Comparison of ENCODE assay signal across 8 cellular contexts in the genomic region with DNA sequence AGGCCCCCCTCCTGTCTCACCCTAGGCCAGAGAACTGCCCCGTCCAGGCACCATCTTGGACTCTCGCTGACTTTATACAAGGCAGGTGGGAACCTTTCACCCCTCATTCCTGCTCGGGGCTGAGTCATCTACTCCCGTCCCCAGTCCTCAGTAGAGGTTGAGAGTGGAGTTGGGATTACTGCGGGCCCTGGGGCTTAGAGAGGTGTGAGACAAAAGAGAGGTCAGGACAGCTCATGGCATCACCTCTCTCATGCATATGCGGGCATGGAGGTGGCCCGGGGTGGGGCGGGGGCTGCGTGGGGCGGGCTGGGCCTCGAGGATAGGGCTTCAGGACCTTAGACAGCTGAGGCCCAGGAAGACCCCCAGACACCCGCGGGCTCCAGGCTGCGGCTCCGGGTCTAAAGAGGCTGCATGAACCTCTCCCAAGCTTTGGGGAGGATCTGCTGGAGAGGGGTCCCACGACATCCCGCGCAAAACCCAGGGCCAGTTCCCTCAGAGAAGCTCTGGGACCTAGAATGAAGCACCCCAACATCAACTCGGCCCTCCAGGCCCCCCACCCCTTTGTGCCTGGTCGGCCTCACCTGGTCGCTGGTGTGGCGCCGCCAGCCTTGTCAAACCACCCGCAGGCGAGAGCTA. TPM values are rescaled to one million over a fixed set of nuclear protein-coding genes. Genes with fewer than 3 reads are reported as not detected.
A peak's percentile ranks its signal among the peaks of the same experiment; 100 is the strongest.
DNase-seq lines count a peak whose midpoint lies in the region; ATAC-seq and TF ChIP-seq lines count a peak whose summit lies in the region.

No MANE protein-coding gene starts in this region.

- peak overlapping the region; percentile 48 for H3K4me3 ChIP-seq in RWPE2 (ENCODE audit: severe bottlenecking)
- peak overlapping the region; percentile 92 for H3K4me3 ChIP-seq in fibroblast of the aortic adventitia (ENCODE audit: low read depth, low read length)
- H3K4me3 ChIP-seq in rectal smooth muscle tissue (ENCODE audit: low read length) = peak overlapping the region; percentile 86

- H3K9me3 ChIP-seq in ES-I3 (ENCODE audit: control insufficient read depth, insufficient read depth, low read length) (no peaks in the 10 kb centered on the region), RWPE2 (ENCODE audit: severe bottlenecking) (no peaks in the 10 kb centered on the region)

- no peak for TF ChIP-seq CTCF in RWPE2 (IDR thresholded peaks at IDR 0.05; ENCODE audit: poor library complexity, severe bottlenecking)
- TF ChIP-seq CTCF in fibroblast of the aortic adventitia (IDR thresholded peaks at IDR 0.05; ENCODE audit: insufficient read depth, low read length) = no peak

- H3K9ac ChIP-seq in ES-I3 (ENCODE audit: low read depth, low read length) (peak overlapping the region; percentile 47), rectal smooth muscle tissue (ENCODE audit: low read length) (no peak overlapping the region)

- H3K4me1 ChIP-seq in ES-I3 (ENCODE audit: insufficient read depth, low read length) (peaks cover 14% of the 10 kb centered on the region), RWPE2 (ENCODE audit: insufficient read depth, poor library complexity, severe bottlenecking) (no peaks in the 10 kb centered on the region), rectal smooth muscle tissue (ENCODE audit: control insufficient read depth, insufficient read depth, low read length) (no peaks in the 10 kb centered on the region)

- ATAC-seq in RWPE2 (ENCODE audit: low read depth) (no peak; the same call in 2 of the 3 replicates), GM19395 (IDR thresholded peaks at IDR 0.05; ENCODE audit: unreplicated experiment) (no peak)

- H3K27me3 ChIP-seq in RWPE2 (ENCODE audit: insufficient read depth, poor library complexity, severe bottlenecking) (no peaks in the 10 kb centered on the region), rectal smooth muscle tissue (ENCODE audit: control insufficient read depth, insufficient read depth, low read length) (no peaks in the 10 kb centered on the region)

- no peaks in the 10 kb centered on the region for H3K36me3 ChIP-seq in ES-I3 (ENCODE audit: insufficient read depth, low read length)
- peaks cover 13% of the 10 kb centered on the region for H3K36me3 ChIP-seq in RWPE2 (ENCODE audit: low read depth)
- peaks cover 2% of the 10 kb centered on the region for H3K36me3 ChIP-seq in rectal smooth muscle tissue (ENCODE audit: control insufficient read depth, insufficient read depth, low read length)

- H3K27ac ChIP-seq in RWPE2 (ENCODE audit: poor library complexity, severe bottlenecking) (no peak overlapping the region), rectal smooth muscle tissue (ENCODE audit: low read depth, low read length) (no peak overlapping the region)

- no peak for DNase-seq in RWPE2 (ENCODE audit: low spot score)
- DNase-seq in fibroblast of the aortic adventitia (ENCODE audit: low read depth) = no peak
- DNase-seq in pons (ENCODE audit: low spot score) = no peak
- DNase-seq in DMS79 treated with DMSO at 0.1 percent for 48 hours (lab: John Stamatoyannopoulos, UW) = no peak
- no peak for DNase-seq in NCI-H1694 (lab: John Stamatoyannopoulos, UW)

RNA-seq across cellular contexts. Expression of a gene that starts 0.3 kb away (rescaled TPM):
- total RNA-seq in fibroblast of the aortic adventitia (ENCODE audit: low replicate concordance) = 0.16 and 0.27 TPM in 2 replicates

RNA-seq across cellular contexts. Expression of a gene that starts 0.4 kb away (rescaled TPM):
- 56.6 and 83.2 TPM in 2 replicates for total RNA-seq in fibroblast of the aortic adventitia (ENCODE audit: low replicate concordance)

RNA-seq across cellular contexts. Expression of a gene that starts 31.0 kb away (rescaled TPM):
- total RNA-seq in fibroblast of the aortic adventitia (ENCODE audit: low replicate concordance) = 91.7 and 175 TPM in 2 replicates

RNA-seq across cellular contexts. Expression of a gene that starts 31.2 kb away (rescaled TPM):
- 62.4 and 71.5 TPM in 2 replicates for total RNA-seq in fibroblast of the aortic adventitia (ENCODE audit: low replicate concordance)

RNA-seq across cellular contexts. Expression of a gene that starts 43.3 kb away (rescaled TPM):
- 4.1 and 4.8 TPM in 2 replicates for total RNA-seq in fibroblast of the aortic adventitia (ENCODE audit: low replicate concordance)
